Comparison of ENCODE assay signal across 9 cellular contexts in genomic region chr1:226711976-226712778, GRCh38. TPM values are rescaled to one million over a fixed set of nuclear protein-coding genes. Genes with fewer than 3 reads are reported as not detected.
A peak's percentile ranks its signal among the peaks of the same experiment; 100 is the strongest.
DNase-seq lines count a peak whose midpoint lies in the region; ATAC-seq and TF ChIP-seq lines count a peak whose summit lies in the region.
"Had no signal": no experiment of that assay in that cellular context is flagged by ENCODE, and none has a peak within 500 bp of the region (broad histone marks: within the 10 kb centered on the region; RNA-seq: fewer than 3 reads in every experiment).

No MANE protein-coding gene starts in this region.

- H3K27ac Mint-ChIP-seq in immature natural killer cell = peak overlapping the region; percentile 87 to 98 (median 94)

- H3K27me3 ChIP-seq in Peyer's patch = no peaks in the 10 kb centered on the region

- H3K4me1 Mint-ChIP-seq in immature natural killer cell = peaks cover 91 to 99% of the 10 kb centered on the region in 2 donors

- TF ChIP-seq CTCF in GM13977 (IDR thresholded peaks at IDR 0.05; ENCODE audit: extremely low read depth, insufficient read depth, missing control alignments) = no peak
- no peak for TF ChIP-seq CTCF in Peyer's patch (IDR thresholded peaks at IDR 0.05)

- H3K36me3 ChIP-seq in Peyer's patch = no peaks in the 10 kb centered on the region

- H3K9me3 ChIP-seq in Peyer's patch = no peaks in the 10 kb centered on the region

- H3K36me3 Mint-ChIP-seq in immature natural killer cell = peaks cover 0 to 6% (median 4%) of the 10 kb centered on the region in 3 donors
- H3K36me3 Mint-ChIP-seq: brain had no signal

- H3K4me1 ChIP-seq in Peyer's patch = peaks cover 0 to 48% (median 24%) of the 10 kb centered on the region in 4 donors

- peaks cover 10 to 22% (median 12%) of the 10 kb centered on the region in 3 donors for H3K27me3 Mint-ChIP-seq in immature natural killer cell (ENCODE audit: low read depth in 3 of 3)

- H3K4me3 Mint-ChIP-seq in immature natural killer cell = peak overlapping the region; percentile 63 to 83 (median 79)

- TF ChIP-seq POLR2A in Peyer's patch (IDR thresholded peaks at IDR 0.05) = no peak

- H3K9me3 Mint-ChIP-seq in immature natural killer cell = no peaks in the 10 kb centered on the region

- DNase-seq in GM13977 (ENCODE audit: low spot score) (peak; percentile 73), Peyer's patch (peak in 2 of 3 donors; percentile 61 to 75), immature natural killer cell (peak; percentile 54 to 59 (median 58)), inferior parietal cortex (ENCODE audit: extremely low spot score) (no peak), SKM-1 (lab: John Stamatoyannopoulos, UW; ENCODE audit: unreplicated experiment) (no peak), HUDEP-2 (lab: John Stamatoyannopoulos, UW; ENCODE audit: unreplicated experiment in 76 of 76) (no peak), HCEC 1CT (no peak)

- ATAC-seq in GM21737 (IDR thresholded peaks at IDR 0.05; ENCODE audit: unreplicated experiment) = peak; percentile 84

- H3K4me3 ChIP-seq in Peyer's patch = peak overlapping the region in 1 of 4 donors; percentile 25

- H3K27ac ChIP-seq in Peyer's patch = peak overlapping the region; percentile 37 to 76 (median 58)

- in situ Hi-C loops in GM13977 (cut with MboI; ENCODE audit: low pct_unique_long_range_greater_than_20kb, low sequenced_read_pairs, unreplicated experiment) = no loop called here

RNA-seq across cellular contexts. Expression of gene ITPKB, which starts 26.9 kb away (rescaled TPM):
- 10 to 100 TPM in 3 of 4 donors, 1 to 10 TPM in 1; 9.5 to 36.3 (median 23.0) TPM for total RNA-seq in Peyer's patch
- 10 to 100 TPM; 14.1 to 37.8 (median 18.7) TPM for polyA plus RNA-seq in immature natural killer cell

Comparison
In these comparisons a context has a peak if more than half of its experiments do, and no peak if none do; other contexts are left out.
1. DNase-seq: peak in GM13977 (single experiment), Peyer's patch (2 of 3) and immature natural killer cell (3 of 3); none in inferior parietal cortex (single experiment), SKM-1 (single experiment), HUDEP-2 (0 of 76) and HCEC 1CT (single experiment).